Comparison of ENCODE assay signal across 13 cellular contexts in the genomic region with DNA sequence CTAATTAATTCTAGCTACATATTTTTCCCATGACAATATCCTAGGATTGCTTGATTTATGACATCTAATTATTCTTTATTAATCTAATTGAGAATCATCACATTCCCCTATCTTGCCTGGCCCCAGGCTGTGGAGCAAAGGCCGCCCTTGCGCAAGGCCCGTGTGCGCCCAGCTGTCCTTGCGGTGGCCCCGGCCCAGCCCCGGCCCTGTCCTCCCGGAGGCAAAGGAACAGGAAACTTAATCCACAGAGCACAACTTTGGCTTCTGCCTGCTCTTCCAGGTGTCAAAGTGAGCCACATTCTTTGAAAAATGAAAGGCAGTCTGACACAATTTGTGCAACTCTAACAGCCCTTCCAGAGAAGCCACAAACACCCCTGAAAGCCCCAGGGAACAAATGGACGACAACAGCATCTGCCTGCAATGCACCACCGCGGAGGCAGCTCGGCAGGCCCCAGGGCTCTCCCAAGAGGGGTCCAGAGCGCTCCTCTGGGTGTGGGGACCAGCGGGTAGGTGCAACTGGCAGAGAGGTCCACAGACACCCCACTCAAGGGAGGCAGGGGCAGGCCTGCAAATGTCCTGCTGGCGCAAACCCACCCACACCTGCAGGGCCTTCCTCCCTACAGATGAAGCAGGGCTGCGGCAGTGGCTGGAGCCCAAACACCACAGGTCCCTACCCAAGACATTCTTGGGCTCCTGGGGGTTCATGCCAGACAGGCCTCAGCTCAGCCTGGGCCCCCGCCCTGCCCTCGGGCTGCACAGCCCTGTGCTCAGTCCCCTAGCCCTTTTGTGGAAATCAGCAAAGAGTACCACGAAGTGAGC. TPM values are rescaled to one million over a fixed set of nuclear protein-coding genes. Genes with fewer than 3 reads are reported as not detected.
DNase-seq lines count a peak whose midpoint lies in the region; ATAC-seq, FAIRE-seq and TF ChIP-seq lines count a peak whose summit lies in the region.
"Had no signal": no experiment of that assay in that cellular context is flagged by ENCODE, and none has a peak within 500 bp of the region (broad histone marks: within the 10 kb centered on the region; RNA-seq: fewer than 3 reads in every experiment).

No MANE protein-coding gene starts in this region.

- H3K36me3 ChIP-seq in BLaER1 (peaks cover 14% of the 10 kb centered on the region; the same call in 1 of the 2 replicates), GM12878 (ENCODE audit: control insufficient read depth in 2 of 2, insufficient read depth in 2 of 2, low read length in 1 of 2) (no peaks in the 10 kb centered on the region; a peak in 1 of 4 replicates), aorta (ENCODE audit: control insufficient read depth in 1 of 2, insufficient read depth in 2 of 2, low read length in 1 of 2) (no peaks in the 10 kb centered on the region)
- no peaks in the 10 kb centered on the region for H3K36me3 ChIP-seq in effector memory CD4-positive, alpha-beta T cell (ENCODE audit: control insufficient read depth, insufficient read depth, low read length)
- H3K36me3 ChIP-seq: WERI-Rb-1 had no signal

- H3K9ac ChIP-seq in BLaER1 (peak overlapping the region; percentile 45), GM12878 (ENCODE audit: control insufficient read depth, insufficient read depth, low read length) (no peak overlapping the region)

- TF ChIP-seq POLR2A in GM12878 (IDR thresholded peaks at IDR 0.05; ENCODE audit: low read depth, low read length), result no peak

- TF ChIP-seq RAD21 in GM12878 (IDR thresholded peaks at IDR 0.05; ENCODE audit: insufficient read depth, low read depth, low read length), result no peak

- H4K20me1 ChIP-seq in BLaER1, result peaks cover 58% of the 10 kb centered on the region
- H4K20me1 ChIP-seq in GM12878 (ENCODE audit: control insufficient read depth, insufficient read depth), result no peaks in the 10 kb centered on the region

- WGBS in GM12878 (ENCODE audit: insufficient coverage, insufficient replicate concordance, low lambda C conversion rate, missing lambda C conversion rate), result 72% methylated on average over 18 of the region's 19 CpGs
- 93 to 94% methylated on average over 19 of the region's 19 CpGs for WGBS in aorta, 2 donors

- SMC1A ChIA-PET in GM12878 (lab: Charles Lee; ENCODE audit: uncharacterized antibody, unreplicated experiment), result no interaction called here

- TF ChIP-seq EP300 in GM12878 (IDR thresholded peaks at IDR 0.05; ENCODE audit: borderline replicate concordance in 1 of 2, control insufficient read depth in 1 of 2, low read depth in 2 of 2, low read length in 2 of 2), result no peak

- no peak overlapping the region for H3K4me3 ChIP-seq in BLaER1
- H3K4me3 ChIP-seq in GM12878, result no peak overlapping the region
- H3K4me3 ChIP-seq in aorta (ENCODE audit: low read length in 2 of 2), result no peak overlapping the region
- no peak overlapping the region for H3K4me3 ChIP-seq in effector memory CD4-positive, alpha-beta T cell (ENCODE audit: insufficient read depth, low read depth, low read length, poor library complexity, severe bottlenecking)

- H3K9me3 ChIP-seq in BLaER1, result 0 out of 2 replicates have a peak, but pooled peaks cover 8% of the 10 kb centered on the region
- no peaks in the 10 kb centered on the region for H3K9me3 ChIP-seq in GM12878 (replicated peaks; ENCODE audit: control insufficient read depth, insufficient read depth, low read length)
- no peaks in the 10 kb centered on the region for H3K9me3 ChIP-seq in aorta (ENCODE audit: control insufficient read depth, low read length)
- H3K9me3 ChIP-seq in effector memory CD4-positive, alpha-beta T cell (ENCODE audit: control insufficient read depth, low read length), result no peaks in the 10 kb centered on the region

- H3K4me1 ChIP-seq in BLaER1 (peaks cover 67% of the 10 kb centered on the region), GM12878 (ENCODE audit: control insufficient read depth, insufficient read depth, low read length) (no peaks in the 10 kb centered on the region), aorta (ENCODE audit: control insufficient read depth in 1 of 2, insufficient read depth in 2 of 2, low read length in 2 of 2) (no peaks in the 10 kb centered on the region)
- no peaks in the 10 kb centered on the region for H3K4me1 ChIP-seq in effector memory CD4-positive, alpha-beta T cell (ENCODE audit: control insufficient read depth, insufficient read depth, low read length, poor library complexity, severe bottlenecking)

- H3K27ac ChIP-seq in BLaER1 (peak overlapping the region; percentile 71), GM12878 (ENCODE audit: control insufficient read depth, insufficient read depth) (no peak overlapping the region), aorta (ENCODE audit: low read depth in 1 of 2, low read length in 2 of 2) (no peak overlapping the region)
- no peak overlapping the region for H3K27ac ChIP-seq in effector memory CD4-positive, alpha-beta T cell (ENCODE audit: insufficient read depth, low read length, poor library complexity, severe bottlenecking)
- H3K27ac ChIP-seq: WERI-Rb-1 had no signal

- ATAC-seq in GM12878 (no peak), aorta (ENCODE audit: low FRiP score) (no peak)
- ATAC-seq: activated T-helper 17 cell treated with anti-CD3 and anti-CD28 coated beads, Interleukin-2, amount 50 U/mL, for 72 hours had no signal

- no TSS peak for BruUV-seq in GM12878 (replicated peaks; lab: Mats Ljungman, UMichigan)

- TF ChIP-seq CTCF in GM12878 (IDR thresholded peaks at IDR 0.05 in 2 of 3, conservative IDR thresholded peaks at IDR 0.05 in 1 of 3; ENCODE audit: control insufficient read depth in 2 of 3, extremely low read depth in 1 of 3, insufficient read depth in 1 of 3, low read depth in 3 of 3, low read length in 3 of 3), result no peak

- intact Hi-C loops in GM12878 (cut with micrococcal nuclease; ENCODE audit: unreplicated experiment) (no loop called here), aorta (cut with DNase I) (no loop called here)

- no peak for FAIRE-seq in GM12878 (lab: Jason Lieb, UNC)

- CTCF ChIA-PET in GM12878 (lab: Yijun Ruan, JAX), result no interaction called here

- in situ Hi-C loops in GM12878 (cut with MboI), result no loop called here

- RAD21 ChIA-PET in GM12878 (lab: Charles Lee; ENCODE audit: unreplicated experiment), result no interaction called here

- H3K27me3 ChIP-seq in BLaER1, result no peaks in the 10 kb centered on the region
- no peaks in the 10 kb centered on the region for H3K27me3 ChIP-seq in GM12878 (replicated peaks in 1 of 2; ENCODE audit: control insufficient read depth in 2 of 2, insufficient read depth in 2 of 2, low read length in 1 of 2)
- no peaks in the 10 kb centered on the region for H3K27me3 ChIP-seq in aorta (ENCODE audit: control insufficient read depth in 1 of 2, insufficient read depth in 2 of 2, low read length in 1 of 2)
- H3K27me3 ChIP-seq in effector memory CD4-positive, alpha-beta T cell (replicated peaks; ENCODE audit: control insufficient read depth, insufficient read depth, low read length, poor library complexity, severe bottlenecking), result no peaks in the 10 kb centered on the region

- POLR2A ChIA-PET in GM12878 (lab: Charles Lee), result no interaction called here

- H2AFZ ChIP-seq in GM12878 (ENCODE audit: control insufficient read depth, low read depth, low read length), result no peak overlapping the region

- H3K4me2 ChIP-seq in BLaER1 (peak overlapping the region; percentile 87), GM12878 (ENCODE audit: control insufficient read depth, insufficient read depth) (no peak overlapping the region)

- DNase-seq in HT-29 (ENCODE audit: low spot score) (peak; percentile 29), GM12878 (ENCODE audit: low read depth, low spot score) (no peak), mucosa of gallbladder (ENCODE audit: low spot score) (peak; percentile 3), GM19238 (ENCODE audit: insufficient read length, low spot score) (no peak), aorta (no peak), UCSD-AML1 (lab: John Stamatoyannopoulos, UW; ENCODE audit: unreplicated experiment) (no peak)
- DNase-seq in effector memory CD4-positive, alpha-beta T cell, result no peak
- DNase-seq: NCI-H1048, NCI-H524, nucleus accumbens, WERI-Rb-1 had no signal

- H3K79me2 ChIP-seq in GM12878 (ENCODE audit: control insufficient read depth, insufficient read depth, low read length), result no peaks in the 10 kb centered on the region

RNA-seq across cellular contexts. Expression of a gene that starts 30.3 kb away (rescaled TPM):
- total RNA-seq in HT-29 (2014; rRNA removed; shearing (Covaris generic)), result 96.1 and 115 TPM in 2 replicates
- total RNA-seq in GM12878 (2013; cell fraction: nucleolus; rRNA removed), result 3.6 and 3.8 TPM in 2 replicates
- total RNA-seq in GM12878 (2014; rRNA removed), result 13.8 and 19.4 TPM in 2 replicates
- 0.83 and 2.1 TPM in 2 replicates for total RNA-seq in GM12878 (2014; rRNA removed; fragmentation: Illumina TruSeq; extraction: Trizol)
- 12.6 and 13.4 TPM in 2 replicates for total RNA-seq in GM12878 (2021)
- 1.3 TPM for polyA plus RNA-seq in GM12878 (2011; ENCODE audit: low read depth)
- polyA plus RNA-seq in GM12878 (2011; rRNA removed), result 1.2 and 3.0 TPM in 2 replicates
- 4.8 and 8.8 TPM in 2 replicates for polyA plus RNA-seq in GM12878 (2011; cell fraction: cytosol; rRNA removed)
- 10.3 and 13.4 TPM in 2 replicates for polyA plus RNA-seq in GM12878 (2011; cell fraction: nucleus; rRNA removed)
- 5.3 and 7.3 TPM in 2 replicates for polyA plus RNA-seq in GM12878 (2012)
- polyA plus RNA-seq in GM12878 (2014; fragmentation: Illumina TruSeq; extraction: Trizol), result 0.03 and 0.37 TPM in 2 replicates
- under 1 TPM; 0.21 to 0.99 TPM for polyA plus RNA-seq in GM12878 (2014; fragmentation: Nextera tagmentation; extraction: Ambion mirVana)
- polyA plus RNA-seq in GM12878 (2014; rRNA removed), result 10.5 and 11.0 TPM in 2 replicates
- polyA plus RNA-seq in GM12878 (2016; fragmentation: Nextera tagmentation; extraction: Ambion mirVana), result 10 to 100 TPM; 15.4 to 17.3 TPM
- 1.2 and 4.3 TPM in 2 replicates for polyA minus RNA-seq in GM12878 (2011; rRNA and poly(A)+ RNA removed)
- 2.5 TPM in 2 replicates for polyA minus RNA-seq in GM12878 (2011; cell fraction: cytosol; rRNA and poly(A)+ RNA removed)
- polyA minus RNA-seq in GM12878 (2011; cell fraction: nucleus; rRNA and poly(A)+ RNA removed), result 1.2 and 2.5 TPM in 2 replicates
- 6.2 TPM for total RNA-seq in mucosa of gallbladder
- 1 to 10 TPM; 4.7 to 5.0 TPM for total RNA-seq in aorta
- polyA plus RNA-seq in aorta, result 10 to 100 TPM in 1 of 2 donors, 1 to 10 TPM in 1; 4.3 to 12.6 TPM

RNA-seq across cellular contexts. Expression of a gene that starts 30.3 kb away (rescaled TPM):
- 37.9 and 42.8 TPM in 2 replicates for total RNA-seq in HT-29 (2014; rRNA removed; shearing (Covaris generic))
- 20.1 and 22.8 TPM in 2 replicates for total RNA-seq in GM12878 (2013; cell fraction: nucleolus; rRNA removed)
- 10.9 and 12.0 TPM in 2 replicates for total RNA-seq in GM12878 (2014; rRNA removed)
- 5.1 and 5.9 TPM in 2 replicates for total RNA-seq in GM12878 (2014; rRNA removed; fragmentation: Illumina TruSeq; extraction: Trizol)
- 17.8 and 17.9 TPM in 2 replicates for total RNA-seq in GM12878 (2021)
- polyA plus RNA-seq in GM12878 (2011; ENCODE audit: low read depth), result 6.4 TPM
- polyA plus RNA-seq in GM12878 (2011; rRNA removed), result 4.0 and 7.2 TPM in 2 replicates
- polyA plus RNA-seq in GM12878 (2011; cell fraction: cytosol; rRNA removed), result 8.1 and 9.5 TPM in 2 replicates
- polyA plus RNA-seq in GM12878 (2011; cell fraction: nucleus; rRNA removed), result 17.0 and 18.2 TPM in 2 replicates
- polyA plus RNA-seq in GM12878 (2012), result 7.9 and 8.2 TPM in 2 replicates
- polyA plus RNA-seq in GM12878 (2014; fragmentation: Illumina TruSeq; extraction: Trizol), result 7.0 and 9.6 TPM in 2 replicates
- 1 to 10 TPM; 5.3 to 7.3 TPM for polyA plus RNA-seq in GM12878 (2014; fragmentation: Nextera tagmentation; extraction: Ambion mirVana)
- 10.8 and 11.1 TPM in 2 replicates for polyA plus RNA-seq in GM12878 (2014; rRNA removed)
- polyA plus RNA-seq in GM12878 (2016; fragmentation: Nextera tagmentation; extraction: Ambion mirVana), result 10 to 100 TPM; 13.8 to 18.1 TPM
- 11.6 and 13.2 TPM in 2 replicates for polyA minus RNA-seq in GM12878 (2011; rRNA and poly(A)+ RNA removed)
- 2.8 and 4.0 TPM in 2 replicates for polyA minus RNA-seq in GM12878 (2011; cell fraction: cytosol; rRNA and poly(A)+ RNA removed)
- polyA minus RNA-seq in GM12878 (2011; cell fraction: nucleus; rRNA and poly(A)+ RNA removed), result 8.8 and 17.7 TPM in 2 replicates
- 18.4 TPM for total RNA-seq in mucosa of gallbladder
- 10 to 100 TPM in 1 of 2 donors, 1 to 10 TPM in 1; 7.7 to 16.6 TPM for total RNA-seq in aorta
- polyA plus RNA-seq in aorta, result 1 to 10 TPM; 5.5 to 8.0 TPM

Comparison
In these comparisons a context has a peak if more than half of its experiments do, and no peak if none do; other contexts are left out.
1. DNase-seq: peak in HT-29 (single experiment) and mucosa of gallbladder (single experiment); none in GM12878 (single experiment), GM19238 (single experiment), aorta (0 of 2), effector memory CD4-positive, alpha-beta T cell (0 of 3) and UCSD-AML1 (single experiment).